12 cellular contexts compared by ENCODE assay signal in genomic region chr9:88775037-88775471, GRCh38.
DNase-seq lines count a peak whose midpoint lies in the region; ATAC-seq and TF ChIP-seq lines count a peak whose summit lies in the region.
"Had no signal": no experiment of that assay in that cellular context is flagged by ENCODE, and none has a peak within 500 bp of the region (broad histone marks: within the 10 kb centered on the region; RNA-seq: fewer than 3 reads in every experiment).

No MANE protein-coding gene starts in this region.

- ATAC-seq in stimulated activated naive B cell treated with anti-CD40 and anti-IgM and Interleukin-4, amounts not matched to agents 10 μg/mL and 1 μg/mL and 100 μg/mL, for 72 hours (replicated peaks): no peak

- no peaks in the 10 kb centered on the region for H3K9me3 ChIP-seq in A673 (ENCODE audit: low read depth, low read length, poor library complexity, severe bottlenecking)

- H3K27ac ChIP-seq in A673 (ENCODE audit: low read depth, low read length, poor library complexity, severe bottlenecking): peak overlapping the region; percentile 18
- peak overlapping the region; percentile 99 for H3K27ac ChIP-seq in brain microvascular endothelial cell

- H3K9me3 Mint-ChIP-seq in stimulated activated naive B cell treated with anti-CD40 and anti-IgM and Interleukin-4, amounts not matched to agents 10 μg/mL and 1 μg/mL and 100 μg/mL, for 72 hours: no peaks in the 10 kb centered on the region

- POLR2A ChIA-PET in A673 (lab: Charles Lee; ENCODE audit: low non-redundant PET): no interaction called here

- TF ChIP-seq CTCF in A673 (conservative IDR thresholded peaks at IDR 0.05; ENCODE audit: low read depth, low read length) (no peak), brain microvascular endothelial cell (IDR thresholded peaks at IDR 0.05; ENCODE audit: low read depth, low read length, missing control alignments) (no peak)

- peaks cover 21 to 25% of the 10 kb centered on the region in 2 donors for H3K4me1 Mint-ChIP-seq in stimulated activated naive B cell treated with anti-CD40 and anti-IgM and Interleukin-4, amounts not matched to agents 10 μg/mL and 1 μg/mL and 100 μg/mL, for 72 hours

- H3K27ac Mint-ChIP-seq in stimulated activated naive B cell treated with anti-CD40 and anti-IgM and Interleukin-4, amounts not matched to agents 10 μg/mL and 1 μg/mL and 100 μg/mL, for 72 hours: no peak overlapping the region
- H3K27ac Mint-ChIP-seq: activated naive CD8-positive, alpha-beta T cell had no signal

- in situ Hi-C loops in brain microvascular endothelial cell (cut with HindIII; ENCODE audit: low pct_ligation_motif_present, low sequenced_read_pairs): no loop called here

- CTCF ChIA-PET in A673 (lab: Charles Lee): no interaction called here

- H3K36me3 Mint-ChIP-seq in stimulated activated naive B cell treated with anti-CD40 and anti-IgM and Interleukin-4, amounts not matched to agents 10 μg/mL and 1 μg/mL and 100 μg/mL, for 72 hours: peaks cover 0 to 2% of the 10 kb centered on the region in 2 donors

- H3K36me3 ChIP-seq in A673 (ENCODE audit: insufficient read depth, low read length, poor library complexity, severe bottlenecking) (no peaks in the 10 kb centered on the region), brain microvascular endothelial cell (replicated peaks) (no peaks in the 10 kb centered on the region)

- DNase-seq in A673 (ENCODE audit: low spot score) (no peak), LHCN-M2 (ENCODE audit: low read depth) (peak; percentile 68), brain microvascular endothelial cell (peak; percentile 97), kidney glomerular epithelial cell (lab: John Stamatoyannopoulos, UW) (peak; percentile 35), NCI-H2196 treated with DMSO at 0.1 percent for 48 hours (lab: John Stamatoyannopoulos, UW; ENCODE audit: unreplicated experiment) (no peak), NCI-H2029 (lab: John Stamatoyannopoulos, UW) (no peak)
- no peak for DNase-seq in stimulated activated CD4-positive, alpha-beta T cell treated with anti-CD3 and anti-CD28 coated beads, Interleukin-4, amount 100 ng/mL, for 1 hour
- DNase-seq in stimulated activated naive B cell treated with anti-CD40 and anti-IgM and Interleukin-4, amounts not matched to agents 10 μg/mL and 1 μg/mL and 100 μg/mL, for 72 hours: no peak
- DNase-seq: head of caudate nucleus, NCI-H446 treated with DMSO at 0.1 percent for 48 hours, T-helper 9 cell had no signal

- intact Hi-C loops in A673 (cut with micrococcal nuclease; ENCODE audit: unreplicated experiment): loop anchor here (5.0 kb wide), 1 partner anchor 43 kb away; no protein-coding TSS in a partner anchor

- H3K27me3 ChIP-seq in A673 (replicated peaks; ENCODE audit: insufficient read depth, low read depth, low read length, poor library complexity) (no peaks in the 10 kb centered on the region), brain microvascular endothelial cell (replicated peaks) (no peaks in the 10 kb centered on the region)

- peaks cover 62% of the 10 kb centered on the region for H3K4me1 ChIP-seq in A673 (ENCODE audit: insufficient read depth, low read length, poor library complexity, severe bottlenecking)

- peaks cover 17 to 23% of the 10 kb centered on the region in 2 donors for H3K27me3 Mint-ChIP-seq in stimulated activated naive B cell treated with anti-CD40 and anti-IgM and Interleukin-4, amounts not matched to agents 10 μg/mL and 1 μg/mL and 100 μg/mL, for 72 hours

- H3K4me3 ChIP-seq in A673 (ENCODE audit: low read depth, low read length, poor library complexity, severe bottlenecking) (no peak overlapping the region), brain microvascular endothelial cell (ENCODE audit: low read depth, low read length) (no peak overlapping the region)

- no peak overlapping the region for H3K4me3 Mint-ChIP-seq in stimulated activated naive B cell treated with anti-CD40 and anti-IgM and Interleukin-4, amounts not matched to agents 10 μg/mL and 1 μg/mL and 100 μg/mL, for 72 hours
- H3K4me3 Mint-ChIP-seq: activated naive CD8-positive, alpha-beta T cell had no signal

- BruUV-seq in A673 (replicated peaks; lab: Mats Ljungman, UMichigan): no TSS peak

Comparison
In these comparisons a context has a peak if more than half of its experiments do, and no peak if none do; other contexts are left out.
1. DNase-seq: peak in LHCN-M2 (single experiment), brain microvascular endothelial cell (single experiment) and kidney glomerular epithelial cell (single experiment); none in A673 (single experiment), NCI-H2196 treated with DMSO at 0.1 percent for 48 hours (single experiment), stimulated activated CD4-positive, alpha-beta T cell treated with anti-CD3 and anti-CD28 coated beads, Interleukin-4, amount 100 ng/mL, for 1 hour (single experiment), NCI-H2029 (single experiment) and stimulated activated naive B cell treated with anti-CD40 and anti-IgM and Interleukin-4, amounts not matched to agents 10 μg/mL and 1 μg/mL and 100 μg/mL, for 72 hours (single experiment).